ENCODE assay signal across 8 cellular contexts in genomic region chr1:16167331-16168143, GRCh38. TPM values are rescaled to one million over a fixed set of nuclear protein-coding genes. Genes with fewer than 3 reads are reported as not detected.
DNase-seq lines count a peak whose midpoint lies in the region; ATAC-seq and TF ChIP-seq lines count a peak whose summit lies in the region.

No MANE protein-coding gene starts in this region.

- no peaks in the 10 kb centered on the region for H3K9me3 ChIP-seq in Karpas-422 (ENCODE audit: low read length)
- no peaks in the 10 kb centered on the region for H3K9me3 ChIP-seq in esophagus (ENCODE audit: control insufficient read depth in 2 of 2, insufficient read depth in 1 of 2, low read depth in 1 of 2, low read length in 1 of 2)
- no peaks in the 10 kb centered on the region for H3K9me3 ChIP-seq in upper lobe of left lung

- H2AFZ ChIP-seq in Karpas-422 (ENCODE audit: low read length) = no peak overlapping the region; the same call in 1 of the 2 replicates

- no peaks in the 10 kb centered on the region for H3K36me3 ChIP-seq in Karpas-422 (ENCODE audit: insufficient read depth, low read length)
- no peaks in the 10 kb centered on the region for H3K36me3 ChIP-seq in esophagus (ENCODE audit: control insufficient read depth in 2 of 2, insufficient read depth in 2 of 2, low read length in 1 of 2)
- H3K36me3 ChIP-seq in upper lobe of left lung = no peaks in the 10 kb centered on the region

- H3K79me2 ChIP-seq in Karpas-422 (ENCODE audit: low read length) = no peaks in the 10 kb centered on the region

- TF ChIP-seq EP300 in upper lobe of left lung (IDR thresholded peaks at IDR 0.05) = no peak

- peak overlapping the region; percentile 72 for H3K4me2 ChIP-seq in Karpas-422 (ENCODE audit: low read depth, low read length, poor library complexity, severe bottlenecking)

- 4 to 8% methylated on average over 40 to 60 of the region's 60 CpGs for WGBS in esophagus, 2 donors
- 11 to 12% methylated on average over 33 to 39 of the region's 60 CpGs for WGBS in upper lobe of left lung, 2 donors

- no peaks in the 10 kb centered on the region for H3K27me3 ChIP-seq in Karpas-422 (ENCODE audit: low read length)
- H3K27me3 ChIP-seq in esophagus (ENCODE audit: control insufficient read depth in 1 of 2, insufficient read depth in 2 of 2, low read length in 2 of 2) = no peaks in the 10 kb centered on the region
- H3K27me3 ChIP-seq in upper lobe of left lung = peaks cover 0 to 5% (median 0%) of the 10 kb centered on the region in 4 donors

- no peaks in the 10 kb centered on the region for H3K36me3 Mint-ChIP-seq in osteocyte (ENCODE audit: unreplicated experiment)

- ATAC-seq in upper lobe of left lung (ENCODE audit: low FRiP score in 2 of 2) (peak; percentile 47 to 59), HG02840 (IDR thresholded peaks at IDR 0.05; ENCODE audit: low FRiP score, unreplicated experiment) (no peak)

- no peaks in the 10 kb centered on the region for H3K9me3 Mint-ChIP-seq in osteocyte (ENCODE audit: unreplicated experiment)

- peak overlapping the region; percentile 38 for H3K27ac Mint-ChIP-seq in osteocyte (ENCODE audit: unreplicated experiment)

- H3K27ac ChIP-seq in Karpas-422 (ENCODE audit: low read length) = no peak overlapping the region
- peak overlapping the region; percentile 42 to 72 for H3K27ac ChIP-seq in esophagus (ENCODE audit: low read depth in 2 of 2, low read length in 1 of 2)
- H3K27ac ChIP-seq in upper lobe of left lung = no peak overlapping the region

- peak overlapping the region; percentile 57 for H3K4me3 Mint-ChIP-seq in osteocyte (ENCODE audit: unreplicated experiment)

- peak overlapping the region; percentile 75 for H3K4me3 ChIP-seq in Karpas-422 (ENCODE audit: low read length)
- H3K4me3 ChIP-seq in esophagus (ENCODE audit: low read depth in 1 of 2, low read length in 2 of 2) = peak overlapping the region; percentile 48 to 63
- peak overlapping the region; percentile 32 to 58 (median 50) for H3K4me3 ChIP-seq in upper lobe of left lung

- H3K9me2 ChIP-seq in Karpas-422 (replicated peaks; ENCODE audit: insufficient read depth, low read length) = no peaks in the 10 kb centered on the region

- peak overlapping the region; percentile 67 for H3K9ac ChIP-seq in Karpas-422 (ENCODE audit: low read length)

- no peaks in the 10 kb centered on the region for H3K27me3 Mint-ChIP-seq in osteocyte (ENCODE audit: unreplicated experiment)

- TF ChIP-seq POLR2A in upper lobe of left lung (IDR thresholded peaks at IDR 0.05) = no peak

- H4K20me1 ChIP-seq in Karpas-422 (ENCODE audit: insufficient read depth, low read depth, low read length) = no peaks in the 10 kb centered on the region; the same call in 1 of the 2 replicates

- peaks cover 49% of the 10 kb centered on the region for H3K4me1 Mint-ChIP-seq in osteocyte (ENCODE audit: unreplicated experiment)

- TF ChIP-seq CTCF in osteocyte (IDR thresholded peaks at IDR 0.05) (no peak), upper lobe of left lung (IDR thresholded peaks at IDR 0.05) (no peak)

- DNase-seq in GM03348 (ENCODE audit: low spot score) = peak; percentile 86
- DNase-seq in Karpas-422 = peak; percentile 79
- DNase-seq in activated CD8-positive, alpha-beta memory T cell treated with anti-CD3 and anti-CD28 coated beads, Interleukin-2, amount 50 U/mL, for 4 hours = peak; percentile 61
- no peak for DNase-seq in osteocyte (ENCODE audit: extremely low spot score, unreplicated experiment)
- DNase-seq in upper lobe of left lung = peak; percentile 45 to 91
- DNase-seq in NCI-H748 (lab: John Stamatoyannopoulos, UW; ENCODE audit: unreplicated experiment) = no peak

- H3K4me1 ChIP-seq in Karpas-422 (ENCODE audit: low read length) = peaks cover 7% of the 10 kb centered on the region
- H3K4me1 ChIP-seq in esophagus (ENCODE audit: control insufficient read depth in 2 of 2, insufficient read depth in 2 of 2, low read length in 1 of 2) = peaks cover 5 to 13% of the 10 kb centered on the region in 2 donors
- H3K4me1 ChIP-seq in upper lobe of left lung = peaks cover 11 to 23% (median 13%) of the 10 kb centered on the region in 4 donors

RNA-seq across cellular contexts. Expression of gene EPHA2, which starts 11.7 kb away (rescaled TPM):
- total RNA-seq in Karpas-422 (2014; rRNA removed; shearing (Covaris generic); ENCODE audit: low replicate concordance) = not detected in 2 replicates
- 100 to 1,000 TPM; 111 to 133 TPM for polyA plus RNA-seq in esophagus
- total RNA-seq in osteocyte (152 and 155 TPM in 2 replicates), upper lobe of left lung (10 to 100 TPM; 21.0 to 66.3 (median 38.7) TPM)

RNA-seq across cellular contexts. Expression of gene ARHGEF19, which starts 44.9 kb away (rescaled TPM):
- total RNA-seq in Karpas-422 (2014; rRNA removed; shearing (Covaris generic); ENCODE audit: low replicate concordance) = 2.2 and 2.5 TPM in 2 replicates
- 10 to 100 TPM; 20.1 to 31.1 TPM for polyA plus RNA-seq in esophagus
- total RNA-seq in osteocyte (8.5 and 9.5 TPM in 2 replicates), upper lobe of left lung (10 to 100 TPM in 4 of 6 donors, 1 to 10 TPM in 2; 3.5 to 70.2 (median 12.6) TPM)

Comparison
In these comparisons a context has a peak if more than half of its experiments do, and no peak if none do; other contexts are left out.
1. DNase-seq: peak in GM03348 (single experiment), Karpas-422 (single experiment), activated CD8-positive, alpha-beta memory T cell treated with anti-CD3 and anti-CD28 coated beads, Interleukin-2, amount 50 U/mL, for 4 hours (single experiment) and upper lobe of left lung (2 of 2); none in osteocyte (single experiment) and NCI-H748 (single experiment).
2. H3K27ac ChIP-seq: peak in esophagus (2 of 2); none in Karpas-422 (single experiment) and upper lobe of left lung (0 of 4).
3. RNA of gene EPHA2, which starts 11.7 kb away (total RNA-seq): 152 to 155 TPM in osteocyte and 21.0 to 66.3 TPM in upper lobe of left lung; not detected in Karpas-422; every median in the first group is over 10 times any median in the second.
4. Peak in every context shown above with its lines, with median percentiles within 50 percentile points of each other: H3K4me3 ChIP-seq.